In genomic region chr2:98496750-98497493, GRCh38 we compare ENCODE assay signal across 19 cellular contexts.
"Had no signal": no experiment of that assay in that cellular context is flagged by ENCODE, and none has a peak within 500 bp of the region (broad histone marks: within the 10 kb centered on the region; RNA-seq: fewer than 3 reads in every experiment).

No MANE protein-coding gene starts in this region.

- H3K27me3 Mint-ChIP-seq: activated naive CD4-positive, alpha-beta T cell treated with anti-CD3 and anti-CD28 coated beads, Interleukin-2, amount 10 ng/mL, durations not matched to agents 7 days and 5 days; brain; memory B cell; progenitor cell of endocrine pancreas; stimulated activated naive CD8-positive, alpha-beta T cell treated with anti-CD3 and anti-CD28 coated beads, Interleukin-15, amount 100 ng/mL, for 72 hours had no signal

- H3K36me3 ChIP-seq: gastroesophageal sphincter, upper lobe of left lung had no signal

- H3K27ac Mint-ChIP-seq: activated naive CD4-positive, alpha-beta T cell treated with anti-CD3 and anti-CD28 coated beads, Interleukin-2, amount 10 ng/mL, durations not matched to agents 7 days and 5 days; activated T-helper 2 cell treated with anti-CD3 and anti-CD28 coated beads, Interferon-gamma antibody, Interleukin-2, Interleukin-4, amounts not matched to agents 10 μg/mL and 5 μg/mL and 100 μg/mL, durations not matched to agents 14 hours and 24 hours and 36 hours; brain; memory B cell; progenitor cell of endocrine pancreas had no signal

- H3K4me1 ChIP-seq: upper lobe of left lung had no signal

- H3K4me3 Mint-ChIP-seq: activated naive CD4-positive, alpha-beta T cell treated with anti-CD3 and anti-CD28 coated beads, Interleukin-2, amount 10 ng/mL, durations not matched to agents 7 days and 5 days; brain; memory B cell; stimulated activated naive CD8-positive, alpha-beta T cell treated with anti-CD3 and anti-CD28 coated beads, Interleukin-15, amount 100 ng/mL, for 72 hours had no signal

- ATAC-seq: activated CD4-positive, CD25-positive, alpha-beta regulatory T cell treated with anti-CD3 and anti-CD28 coated beads, Interleukin-2, amount 50 U/mL, for 24 hours; gastroesophageal sphincter; left lobe of liver; stimulated activated naive CD8-positive, alpha-beta T cell treated with anti-CD3 and anti-CD28 coated beads, Interleukin-15, amount 100 ng/mL, for 72 hours had no signal

- H3K9ac ChIP-seq: SK-N-SH had no signal

- H3K27ac ChIP-seq: gastroesophageal sphincter, upper lobe of left lung had no signal

- H3K4me2 ChIP-seq: SK-N-SH had no signal

- H3K4me3 ChIP-seq: gastroesophageal sphincter, upper lobe of left lung had no signal

- DNase-seq: activated CD4-positive, alpha-beta T cell treated with anti-CD3 and anti-CD28 coated beads, Interleukin-2, amount 50 U/mL, for 4 hours; activated naive CD4-positive, alpha-beta T cell treated with anti-CD3 and anti-CD28 coated beads, Interleukin-2, amount 10 ng/mL, durations not matched to agents 7 days and 5 days; activated T-cell treated with anti-CD3 and anti-CD28 coated beads for 4 hours; cerebellar nuclear complex; right cardiac atrium; SK-N-SH; small intestine; stimulated activated CD4-positive, alpha-beta T cell treated with anti-CD3 and anti-CD28 coated beads, Interleukin-4, amount 100 ng/mL, for 4 hours; stimulated activated naive CD8-positive, alpha-beta T cell treated with anti-CD3 and anti-CD28 coated beads, Interleukin-15, amount 100 ng/mL, for 72 hours; T-helper 1 cell; T1000; upper lobe of left lung had no signal

- H3K27me3 ChIP-seq: gastroesophageal sphincter, upper lobe of left lung had no signal

- H3K9me3 ChIP-seq: gastroesophageal sphincter, SK-N-SH had no signal
